ENCODE assay signal across 8 cellular contexts in the genomic region with DNA sequence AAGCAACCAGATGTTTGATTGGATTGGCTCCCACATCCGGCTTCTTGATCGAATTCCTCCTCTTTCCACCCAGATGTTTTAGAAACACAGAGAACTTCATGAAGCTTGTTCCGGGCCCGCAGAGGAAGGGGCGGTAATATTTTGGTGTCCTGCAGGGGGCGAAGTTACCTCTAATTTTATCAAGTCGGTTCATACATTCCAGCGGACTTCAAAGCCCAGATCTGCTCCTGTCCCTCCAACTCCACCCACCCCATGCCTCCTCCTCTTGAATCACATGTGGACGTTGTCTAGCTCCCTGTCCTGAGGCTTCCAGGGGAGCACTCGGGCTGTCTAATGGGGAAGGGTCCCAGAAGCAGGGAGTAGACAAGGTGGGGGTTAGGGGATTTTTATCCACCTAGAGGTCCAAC. TPM values are rescaled to one million over a fixed set of nuclear protein-coding genes. Genes with fewer than 3 reads are reported as not detected.
DNase-seq lines count a peak whose midpoint lies in the region; ATAC-seq and TF ChIP-seq lines count a peak whose summit lies in the region.

No MANE protein-coding gene starts in this region.

- DNase-seq in GDM1 (lab: John Stamatoyannopoulos, UW): peak; percentile 52
- peak; percentile 61 for DNase-seq in HuH-7 (ENCODE audit: low spot score)
- peak; percentile 63 for DNase-seq in Panc1 (ENCODE audit: low read depth, low spot score)
- peak; percentile 70 to 71 for DNase-seq in activated T-cell treated with anti-CD3 and anti-CD28 coated beads, Interleukin-2, amount 50 U/mL, for 72 hours
- peak; percentile 86 for DNase-seq in fibroblast of villous mesenchyme (ENCODE audit: low read depth)
- DNase-seq in nucleus accumbens (lab: John Stamatoyannopoulos, UW): peak in 38 of 56 donors; percentile 3 to 77 (median 24)
- DNase-seq in upper lobe of right lung: peak; percentile 76

- no peak overlapping the region for H3K27ac Mint-ChIP-seq in activated T-cell treated with anti-CD3 and anti-CD28 coated beads, Interleukin-2, amount 50 U/mL, for 72 hours

- H3K27me3 ChIP-seq in Panc1 (ENCODE audit: control insufficient read depth, insufficient read depth, low read length) (no peaks in the 10 kb centered on the region), upper lobe of right lung (peaks cover 8% of the 10 kb centered on the region)

- peaks cover 70% of the 10 kb centered on the region for H3K27me3 Mint-ChIP-seq in activated T-cell treated with anti-CD3 and anti-CD28 coated beads, Interleukin-2, amount 50 U/mL, for 72 hours (ENCODE audit: low read depth)

- no peaks in the 10 kb centered on the region for H3K9me3 Mint-ChIP-seq in activated T-cell treated with anti-CD3 and anti-CD28 coated beads, Interleukin-2, amount 50 U/mL, for 72 hours

- ATAC-seq in Panc1 (peak; percentile 15; the same call in 1 of the 2 replicates), upper lobe of right lung (peak; percentile 71), GM21381 (IDR thresholded peaks at IDR 0.05; ENCODE audit: unreplicated experiment) (no peak)
- ATAC-seq in activated T-cell treated with anti-CD3 and anti-CD28 coated beads, Interleukin-2, amount 50 U/mL, for 72 hours (replicated peaks in 1 of 2): peak; percentile 14 to 17

- H3K9me3 ChIP-seq in Panc1 (ENCODE audit: control insufficient read depth, insufficient read depth, low read depth, low read length): no peaks in the 10 kb centered on the region
- H3K9me3 ChIP-seq in upper lobe of right lung: no peaks in the 10 kb centered on the region

- H3K4me1 ChIP-seq in Panc1 (ENCODE audit: control insufficient read depth, insufficient read depth, low read length) (peaks cover 4% of the 10 kb centered on the region; the same call in 1 of the 2 replicates), upper lobe of right lung (peaks cover 10% of the 10 kb centered on the region)

- CTCF ChIA-PET in Panc1 (lab: Charles Lee): interaction anchor here (0.6 to 1.2 kb wide), 6 partner anchors 9 to 335 kb away, joined by 3 to 5 read pairs (median 3); no protein-coding TSS in a partner anchor

- H3K36me3 ChIP-seq in Panc1 (ENCODE audit: control insufficient read depth, insufficient read depth, low read length) (no peaks in the 10 kb centered on the region), upper lobe of right lung (no peaks in the 10 kb centered on the region)

- TF ChIP-seq CTCF in Panc1 (IDR thresholded peaks at IDR 0.05) (peak; percentile 80), fibroblast of villous mesenchyme (IDR thresholded peaks at IDR 0.05; ENCODE audit: insufficient read depth, low read depth, low read length) (peak; percentile 64), upper lobe of right lung (IDR thresholded peaks at IDR 0.05) (peak; percentile 70)

- H3K4me1 Mint-ChIP-seq in activated T-cell treated with anti-CD3 and anti-CD28 coated beads, Interleukin-2, amount 50 U/mL, for 72 hours (ENCODE audit: low read depth): peaks cover 14% of the 10 kb centered on the region

- intact Hi-C loops in Panc1 (cut with micrococcal nuclease; ENCODE audit: unreplicated experiment) (loop anchor here (5.0 to 10.0 kb wide), 4 partner anchors 89 to 334 kb away; a partner anchor contains a TSS), upper lobe of right lung (cut with DNase I) (loop anchor here (5.0 kb wide), 1 partner anchor 329 kb away; no protein-coding TSS in a partner anchor)

- H3K27ac ChIP-seq in Panc1 (ENCODE audit: low read length): no peak overlapping the region
- no peak overlapping the region for H3K27ac ChIP-seq in upper lobe of right lung

- no peak overlapping the region for H3K4me3 ChIP-seq in Panc1 (ENCODE audit: low read depth in 2 of 2, low read length in 2 of 2)
- no peak overlapping the region for H3K4me3 ChIP-seq in fibroblast of villous mesenchyme (ENCODE audit: low read depth, low read length)
- no peak overlapping the region for H3K4me3 ChIP-seq in upper lobe of right lung

- POLR2A ChIA-PET in Panc1 (lab: Charles Lee): no interaction called here

- no TSS peak for BruUV-seq in Panc1 (replicated peaks; lab: Mats Ljungman, UMichigan)

- in situ Hi-C loops in Panc1 (cut with HindIII; ENCODE audit: low pct_unique_long_range_greater_than_20kb, low sequenced_read_pairs): no loop called here

- H3K36me3 Mint-ChIP-seq in activated T-cell treated with anti-CD3 and anti-CD28 coated beads, Interleukin-2, amount 50 U/mL, for 72 hours (ENCODE audit: insufficient read depth in 2 of 2): peaks cover 0 to 1% of the 10 kb centered on the region in 2 donors

- H3K4me3 Mint-ChIP-seq in activated T-cell treated with anti-CD3 and anti-CD28 coated beads, Interleukin-2, amount 50 U/mL, for 72 hours: no peak overlapping the region

RNA-seq across cellular contexts. Expression of a gene that starts 2.9 kb away (rescaled TPM):
- total RNA-seq in Panc1 (2021; ENCODE audit: unreplicated experiment) (13.6 TPM), fibroblast of villous mesenchyme (under 0.01 and 1.7 TPM in 2 replicates), upper lobe of right lung (6.6 TPM)
- polyA plus RNA-seq in Panc1 (2012; ENCODE audit: insufficient read length): 12.0 TPM
- total RNA-seq in activated T-cell treated with anti-CD3 and anti-CD28 coated beads, Interleukin-2, amount 50 U/mL, for 72 hours: 1 to 10 TPM in 1 of 2 donors, under 1 TPM in 1; 0.65 to 2.2 TPM

Comparison
In these comparisons a context has a peak if more than half of its experiments do, and no peak if none do; other contexts are left out.
1. DNase-seq: peak in every context shown above with its lines; median percentile 86 in fibroblast of villous mesenchyme; 76 in upper lobe of right lung; 70 in activated T-cell treated with anti-CD3 and anti-CD28 coated beads, Interleukin-2, amount 50 U/mL, for 72 hours; 63 in Panc1; 61 in HuH-7; 52 in GDM1; 24 in nucleus accumbens.